ENCODE assay signal across 20 cellular contexts in genomic region chr2:121705390-121705789, GRCh38. TPM values are rescaled to one million over a fixed set of nuclear protein-coding genes. Genes with fewer than 3 reads are reported as not detected.
DNase-seq lines count a peak whose midpoint lies in the region; ATAC-seq, FAIRE-seq and TF ChIP-seq lines count a peak whose summit lies in the region.
"Had no signal": no experiment of that assay in that cellular context is flagged by ENCODE, and none has a peak within 500 bp of the region (broad histone marks: within the 10 kb centered on the region; RNA-seq: fewer than 3 reads in every experiment).

No MANE protein-coding gene starts in this region.

- POLR2A ChIA-PET in HepG2 (lab: Yijun Ruan, JAX): interaction anchor here (1.4 to 4.2 kb wide), 3 partner anchors 56 to 175 kb away, joined by 5 to 36 read pairs (median 5); partner anchors contain the start of genes CLASP1 and RNU4ATAC

- no peak overlapping the region for H2BK12ac ChIP-seq in H9 (ENCODE audit: insufficient read length, low read depth, low read length)

- H3K9me3 ChIP-seq in body of pancreas (no peaks in the 10 kb centered on the region), HepG2 (ENCODE audit: low read length) (no peaks in the 10 kb centered on the region), sigmoid colon (no peaks in the 10 kb centered on the region), H9 (ENCODE audit: control insufficient read depth, low read depth, low read length) (no peaks in the 10 kb centered on the region)
- H3K9me3 ChIP-seq: SJCRH30 had no signal

- H2BK5ac ChIP-seq in H9 (ENCODE audit: insufficient read length, low read length): no peak overlapping the region

- no peak overlapping the region for H3K18ac ChIP-seq in H9 (ENCODE audit: insufficient read length, low read depth, low read length)

- no peak overlapping the region for H3K56ac ChIP-seq in H9 (ENCODE audit: insufficient read length, low read depth, low read length)

- H3K36me3 ChIP-seq in body of pancreas (replicated peaks in 1 of 2; ENCODE audit: insufficient read depth in 1 of 2, low read depth in 2 of 2): no peaks in the 10 kb centered on the region
- H3K36me3 ChIP-seq in HepG2 (replicated peaks in 1 of 2; ENCODE audit: control insufficient read depth in 1 of 2, insufficient read depth in 2 of 2, low read length in 2 of 2): no peaks in the 10 kb centered on the region
- no peaks in the 10 kb centered on the region for H3K36me3 ChIP-seq in sigmoid colon
- H3K36me3 ChIP-seq: SJCRH30 had no signal

- H3K23ac ChIP-seq in H9 (ENCODE audit: insufficient read length, low read depth, low read length): no peak overlapping the region

- H3K4me1 ChIP-seq in body of pancreas (peaks cover 19% of the 10 kb centered on the region), HepG2 (ENCODE audit: insufficient read depth, low read length) (peaks cover 65% of the 10 kb centered on the region), sigmoid colon (no peaks in the 10 kb centered on the region), H9 (ENCODE audit: insufficient read depth, low read length) (no peaks in the 10 kb centered on the region; the same call in 1 of the 2 replicates)

- H4K5ac ChIP-seq in H9 (ENCODE audit: insufficient read length, low read depth, low read length): no peak overlapping the region

- BruUV-seq in Calu3 (replicated peaks; lab: Mats Ljungman, UMichigan) (no TSS peak), HepG2 (replicated peaks; lab: Mats Ljungman, UMichigan) (no TSS peak)

- H3K4me3 ChIP-seq in body of pancreas (no peak overlapping the region), HepG2 (replicated peaks in 1 of 3; ENCODE audit: insufficient read depth in 1 of 3, low read depth in 2 of 3, low read length in 3 of 3) (no peak overlapping the region), sigmoid colon (no peak overlapping the region)
- H3K4me3 ChIP-seq: PC-9, SJCRH30 had no signal

- H4K91ac ChIP-seq in H9 (ENCODE audit: insufficient read length, low read depth, low read length): no peak overlapping the region

- H3K23me2 ChIP-seq in H9 (ENCODE audit: insufficient read length, low read depth, low read length, poor library complexity, severe bottlenecking): no peaks in the 10 kb centered on the region

- no peak for DNase-seq in Calu3
- DNase-seq in body of pancreas: no peak
- no peak for DNase-seq in HepG2 (ENCODE audit: low spot score)
- peak; percentile 28 for DNase-seq in sigmoid colon
- no peak for DNase-seq in GM19239 (ENCODE audit: insufficient read length, low spot score)
- DNase-seq in H9: no peak
- DNase-seq: CD4-positive, alpha-beta T cell; DMS53; KG1; MM.1S; NCI-H1694; NCI-H2029 treated with DMSO at 0.1 percent for 48 hours; NCI-H2227 treated with DMSO at 0.1 percent for 48 hours; NCI-H526 treated with DMSO at 0.1 percent for 48 hours; PC-9; SJCRH30 had no signal

- CTCF ChIA-PET in Calu3 (lab: Charles Lee): no interaction called here
- CTCF ChIA-PET in HepG2 (lab: Yijun Ruan, JAX; ENCODE audit: low intra/inter-chr PET ratio, low total read pairs): no interaction called here

- peak overlapping the region; percentile 42 for H2AFZ ChIP-seq in HepG2 (ENCODE audit: low read length)
- H2AFZ ChIP-seq in H9 (ENCODE audit: low read length): no peak overlapping the region
- H2AFZ ChIP-seq: PC-9 had no signal

- TF ChIP-seq POLR2A in body of pancreas (IDR thresholded peaks at IDR 0.05): no peak
- no peak for TF ChIP-seq POLR2A in HepG2 (IDR thresholded peaks at IDR 0.05; ENCODE audit: insufficient read depth in 1 of 2, low read depth in 2 of 2, low read length in 2 of 2)
- no peak for TF ChIP-seq POLR2A in sigmoid colon (IDR thresholded peaks at IDR 0.05)

- H3K27ac Mint-ChIP-seq in Calu3 (ENCODE audit: unreplicated experiment): peak overlapping the region; percentile 54
- H3K27ac Mint-ChIP-seq in H9: 0 out of 7 replicates have a peak overlapping the region, but pooled peaks of 1 of the 3 experiments have one; percentile 19
- H3K27ac Mint-ChIP-seq: CD4-positive, alpha-beta T cell had no signal

- peaks cover 23% of the 10 kb centered on the region for H3K36me3 Mint-ChIP-seq in Calu3 (ENCODE audit: insufficient read depth, unreplicated experiment)
- H3K36me3 Mint-ChIP-seq in H9 (ENCODE audit: insufficient read depth in 1 of 3, low read depth in 3 of 3): no peaks in the 10 kb centered on the region; a peak in 1 of 7 replicates

- H3K27ac ChIP-seq in body of pancreas (peak overlapping the region in 3 of 4 donors; percentile 65 to 88 (median 87)), HepG2 (ENCODE audit: extremely low read length, insufficient read depth, low read length) (no peak overlapping the region), sigmoid colon (no peak overlapping the region), H9 (ENCODE audit: insufficient read length, low read depth, low read length) (no peak overlapping the region)
- H3K27ac ChIP-seq: PC-9, SJCRH30 had no signal

- H3K14ac ChIP-seq in H9 (ENCODE audit: insufficient read depth, low read length): no peak overlapping the region

- H3K4me3 Mint-ChIP-seq in Calu3 (ENCODE audit: low read depth, unreplicated experiment): no peak overlapping the region
- no peak overlapping the region for H3K4me3 Mint-ChIP-seq in H9
- H3K4me3 Mint-ChIP-seq: CD4-positive, alpha-beta T cell had no signal

- H3K4me1 Mint-ChIP-seq in Calu3 (ENCODE audit: low read depth, unreplicated experiment) (peaks cover 70% of the 10 kb centered on the region), H9 (peaks cover 17% of the 10 kb centered on the region in 2 experiments)

- H3K4ac ChIP-seq in H9 (ENCODE audit: low read depth, low read length): no peak overlapping the region

- no peak overlapping the region for H2AK5ac ChIP-seq in H9 (ENCODE audit: insufficient read length, low read length)

- H3K27me3 ChIP-seq in body of pancreas (no peaks in the 10 kb centered on the region), HepG2 (ENCODE audit: control insufficient read depth in 1 of 2, insufficient read depth in 2 of 2, low read length in 2 of 2) (peaks cover 0 to 8% of the 10 kb centered on the region in 2 experiments; a peak in 2 of 5 replicates), sigmoid colon (no peaks in the 10 kb centered on the region), H9 (ENCODE audit: insufficient read depth, low read length) (no peaks in the 10 kb centered on the region)
- H3K27me3 ChIP-seq: SJCRH30 had no signal

- TF ChIP-seq EP300 in HepG2 (IDR thresholded peaks at IDR 0.05; ENCODE audit: low read depth in 2 of 2, low read length in 2 of 2) (no peak), HepG2 (CRISPR knock-in tag; IDR thresholded peaks at IDR 0.05; ENCODE audit: borderline replicate concordance) (no peak), sigmoid colon (IDR thresholded peaks at IDR 0.05) (no peak)

- H4K20me1 ChIP-seq in HepG2 (ENCODE audit: insufficient read depth, low read length) (no peaks in the 10 kb centered on the region), H9 (ENCODE audit: control insufficient read depth, insufficient read depth, insufficient read length) (no peaks in the 10 kb centered on the region)

- WGBS in body of pancreas, 2 donors: 72 to 83% methylated on average over 8 of the region's 8 CpGs
- WGBS in HepG2 (ENCODE audit: low lambda C conversion rate): 72% methylated on average over 8 of the region's 8 CpGs
- WGBS in sigmoid colon, 2 donors: 86 to 93% methylated on average over 8 of the region's 8 CpGs
- WGBS in H9 (ENCODE audit: extremely low coverage, insufficient read length, low lambda C conversion rate): no CpG with 5 or more reads among the region's 8 CpGs

- intact Hi-C loops in Calu3 (cut with micrococcal nuclease; ENCODE audit: unreplicated experiment) (no loop called here), body of pancreas (cut with DNase I) (no loop called here), HepG2 (cut with micrococcal nuclease; ENCODE audit: unreplicated experiment) (loop anchor here (5.0 kb wide), 1 partner anchor 58 kb away; the partner anchor contains the start of gene CLASP1), sigmoid colon (cut with DNase I) (no loop called here)

- H3K9ac ChIP-seq in HepG2 (ENCODE audit: insufficient read depth, low read depth, low read length) (no peak overlapping the region), H9 (ENCODE audit: extremely low read depth, insufficient read length, low read length) (no peak overlapping the region)

- no peak overlapping the region for H2BK15ac ChIP-seq in H9 (ENCODE audit: low read depth, low read length)

- in situ Hi-C loops in HepG2 (cut with HindIII; ENCODE audit: extremely low pct_ligation_motif_present, low pct_unique_long_range_greater_than_20kb): no loop called here

- H3K9me3 Mint-ChIP-seq in Calu3 (ENCODE audit: low read depth, unreplicated experiment) (no peaks in the 10 kb centered on the region), H9 (no peaks in the 10 kb centered on the region)
- H3K9me3 Mint-ChIP-seq: CD4-positive, alpha-beta T cell had no signal

- H3K4me2 ChIP-seq in HepG2 (ENCODE audit: low read depth, low read length) (peak overlapping the region; percentile 26; the same call in 1 of the 2 replicates), H9 (ENCODE audit: insufficient read depth, insufficient read length, low read length) (no peak overlapping the region)
- H3K4me2 ChIP-seq: PC-9 had no signal

- no peak for FAIRE-seq in HepG2 (lab: Jason Lieb, UNC)
- no peak for FAIRE-seq in GM19239 (lab: Jason Lieb, UNC)
- FAIRE-seq: HTR-8/SVneo had no signal

- ATAC-seq in body of pancreas (no peak), HepG2 (no peak), HG02763 (IDR thresholded peaks at IDR 0.05; ENCODE audit: unreplicated experiment) (no peak)
- ATAC-seq: Right ventricle myocardium inferior, SK-N-SH treated with all-trans-retinoic acid at 6 μM for 48 hours had no signal

- no peak overlapping the region for H2BK20ac ChIP-seq in H9 (ENCODE audit: low read depth, low read length, poor library complexity, severe bottlenecking)

- H3K27me3 Mint-ChIP-seq in Calu3 (ENCODE audit: unreplicated experiment): no peaks in the 10 kb centered on the region
- H3K27me3 Mint-ChIP-seq in H9 (ENCODE audit: low read depth): peaks cover 1% of the 10 kb centered on the region; the same call in 1 of the 2 replicates
- H3K27me3 Mint-ChIP-seq: CD4-positive, alpha-beta T cell had no signal

- no peak overlapping the region for H3T11ph ChIP-seq in H9 (ENCODE audit: low read length)

- H3K79me2 ChIP-seq in HepG2 (ENCODE audit: insufficient read depth, low read length) (no peaks in the 10 kb centered on the region), H9 (ENCODE audit: insufficient read depth, low read length) (no peaks in the 10 kb centered on the region)

- TF ChIP-seq RAD21 in HepG2 (CRISPR knock-in tag; IDR thresholded peaks at IDR 0.05): no peak

- H2BK120ac ChIP-seq in H9 (ENCODE audit: low read depth, low read length, poor library complexity, severe bottlenecking): no peak overlapping the region

- H4K8ac ChIP-seq in H9 (replicated peaks; ENCODE audit: insufficient read length, low read depth, low read length): no peak overlapping the region

- no peaks in the 10 kb centered on the region for H3K79me1 ChIP-seq in H9 (ENCODE audit: insufficient read depth, low read depth, low read length, poor library complexity, severe bottlenecking)

- TF ChIP-seq CTCF in Calu3 (IDR thresholded peaks at IDR 0.05; ENCODE audit: unreplicated experiment): no peak
- no peak for TF ChIP-seq CTCF in body of pancreas (IDR thresholded peaks at IDR 0.05)
- TF ChIP-seq CTCF in HepG2 (CRISPR knock-in tag; IDR thresholded peaks at IDR 0.05): no peak
- no peak for TF ChIP-seq CTCF in sigmoid colon (IDR thresholded peaks at IDR 0.05)
- TF ChIP-seq CTCF in H9 (conservative IDR thresholded peaks at IDR 0.05): no peak

RNA-seq across cellular contexts. Expression of gene NIFK, which starts 31.3 kb away (rescaled TPM):
- total RNA-seq in Calu3 (2022): 82.9 and 95.2 TPM in 2 replicates
- 10 to 100 TPM; 20.8 to 26.4 TPM for total RNA-seq in body of pancreas
- total RNA-seq in HepG2 (2016; rRNA removed; fragmentation: Illumina TruSeq; extraction: Trizol): 105 and 178 TPM in 2 replicates
- total RNA-seq in HepG2 (2016; cell fraction: cytosol; rRNA removed; fragmentation: Illumina TruSeq; extraction: Trizol; ENCODE audit: low read depth): 18.3 and 18.6 TPM in 2 replicates
- 106 and 182 TPM in 2 replicates for total RNA-seq in HepG2 (2016; cell fraction: insoluble cytoplasmic fraction; rRNA removed; fragmentation: Illumina TruSeq; extraction: Trizol)
- total RNA-seq in HepG2 (2016; cell fraction: membrane; rRNA removed; fragmentation: Illumina TruSeq; extraction: Trizol): 33.2 and 34.0 TPM in 2 replicates
- total RNA-seq in HepG2 (2016; cell fraction: nucleus; rRNA removed; fragmentation: Illumina TruSeq; extraction: Trizol): 39.8 and 54.5 TPM in 2 replicates
- 14.9 and 19.6 TPM in 2 replicates for polyA plus RNA-seq in HepG2 (2011; rRNA removed)
- polyA plus RNA-seq in HepG2 (2011; cell fraction: cytosol; rRNA removed): 9.0 and 13.7 TPM in 2 replicates
- 5.2 and 12.4 TPM in 2 replicates for polyA plus RNA-seq in HepG2 (2011; cell fraction: nucleus; rRNA removed)
- 39.3 and 65.4 TPM in 2 replicates for polyA plus RNA-seq in HepG2 (2012)
- polyA plus RNA-seq in HepG2 (2016; cell fraction: cytosol; fragmentation: Illumina TruSeq; extraction: Trizol; ENCODE audit: low read depth): 14.4 and 19.1 TPM in 2 replicates
- 191 and 215 TPM in 2 replicates for polyA plus RNA-seq in HepG2 (2016; cell fraction: insoluble cytoplasmic fraction; fragmentation: Illumina TruSeq; extraction: Trizol; ENCODE audit: low read depth)
- polyA plus RNA-seq in HepG2 (2016; cell fraction: membrane; fragmentation: Illumina TruSeq; extraction: Trizol; ENCODE audit: low read depth): 25.3 and 26.0 TPM in 2 replicates
- 82.1 and 84.7 TPM in 2 replicates for polyA plus RNA-seq in HepG2 (2016; cell fraction: nucleus; fragmentation: Illumina TruSeq; extraction: Trizol; ENCODE audit: insufficient read depth, low read depth)
- polyA minus RNA-seq in HepG2 (2011; rRNA and poly(A)+ RNA removed; ENCODE audit: low replicate concordance): 9.1 and 13.2 TPM in 2 replicates
- polyA minus RNA-seq in HepG2 (2011; cell fraction: cytosol; rRNA and poly(A)+ RNA removed): 8.3 and 8.9 TPM in 2 replicates
- polyA minus RNA-seq in HepG2 (2011; cell fraction: nucleus; rRNA and poly(A)+ RNA removed): 15.1 and 22.1 TPM in 2 replicates
- total RNA-seq in sigmoid colon: 10 to 100 TPM; 25.4 to 51.2 (median 32.1) TPM
- 10 to 100 TPM; 19.9 to 38.3 (median 23.4) TPM for polyA plus RNA-seq in sigmoid colon
- 155 and 180 TPM in 2 replicates for total RNA-seq in H9 (2021)

RNA-seq across cellular contexts. Expression of gene TSN, which starts 50.1 kb away (rescaled TPM):
- total RNA-seq in Calu3 (2022): 125 and 142 TPM in 2 replicates
- total RNA-seq in body of pancreas: 10 to 100 TPM; 18.2 to 20.8 TPM
- 115 and 159 TPM in 2 replicates for total RNA-seq in HepG2 (2016; rRNA removed; fragmentation: Illumina TruSeq; extraction: Trizol)
- 17.2 and 22.2 TPM in 2 replicates for total RNA-seq in HepG2 (2016; cell fraction: cytosol; rRNA removed; fragmentation: Illumina TruSeq; extraction: Trizol; ENCODE audit: low read depth)
- 120 and 171 TPM in 2 replicates for total RNA-seq in HepG2 (2016; cell fraction: insoluble cytoplasmic fraction; rRNA removed; fragmentation: Illumina TruSeq; extraction: Trizol)
- total RNA-seq in HepG2 (2016; cell fraction: membrane; rRNA removed; fragmentation: Illumina TruSeq; extraction: Trizol): 42.8 and 45.0 TPM in 2 replicates
- 62.1 and 67.2 TPM in 2 replicates for total RNA-seq in HepG2 (2016; cell fraction: nucleus; rRNA removed; fragmentation: Illumina TruSeq; extraction: Trizol)
- polyA plus RNA-seq in HepG2 (2011; rRNA removed): 45.0 and 56.4 TPM in 2 replicates
- 33.3 and 47.8 TPM in 2 replicates for polyA plus RNA-seq in HepG2 (2011; cell fraction: cytosol; rRNA removed)
- polyA plus RNA-seq in HepG2 (2011; cell fraction: nucleus; rRNA removed): 11.7 and 15.2 TPM in 2 replicates
- polyA plus RNA-seq in HepG2 (2012): 45.8 and 66.2 TPM in 2 replicates
- polyA plus RNA-seq in HepG2 (2016; cell fraction: cytosol; fragmentation: Illumina TruSeq; extraction: Trizol; ENCODE audit: low read depth): 9.2 and 9.7 TPM in 2 replicates
- 138 and 143 TPM in 2 replicates for polyA plus RNA-seq in HepG2 (2016; cell fraction: insoluble cytoplasmic fraction; fragmentation: Illumina TruSeq; extraction: Trizol; ENCODE audit: low read depth)
- 24.1 and 24.3 TPM in 2 replicates for polyA plus RNA-seq in HepG2 (2016; cell fraction: membrane; fragmentation: Illumina TruSeq; extraction: Trizol; ENCODE audit: low read depth)
- 77.1 and 79.4 TPM in 2 replicates for polyA plus RNA-seq in HepG2 (2016; cell fraction: nucleus; fragmentation: Illumina TruSeq; extraction: Trizol; ENCODE audit: insufficient read depth, low read depth)
- 36.2 and 43.1 TPM in 2 replicates for polyA minus RNA-seq in HepG2 (2011; rRNA and poly(A)+ RNA removed; ENCODE audit: low replicate concordance)
- polyA minus RNA-seq in HepG2 (2011; cell fraction: cytosol; rRNA and poly(A)+ RNA removed): 47.0 and 54.1 TPM in 2 replicates
- 51.5 and 60.0 TPM in 2 replicates for polyA minus RNA-seq in HepG2 (2011; cell fraction: nucleus; rRNA and poly(A)+ RNA removed)
- total RNA-seq in sigmoid colon: 10 to 100 TPM; 24.8 to 51.5 (median 42.0) TPM
- 10 to 100 TPM; 15.6 to 37.0 (median 18.7) TPM for polyA plus RNA-seq in sigmoid colon
- total RNA-seq in H9 (2021): 96.1 and 102 TPM in 2 replicates

RNA-seq across cellular contexts. Expression of gene CLASP1, which starts 56.1 kb away (rescaled TPM):
- total RNA-seq in Calu3 (2022): 54.3 and 59.7 TPM in 2 replicates
- 10 to 100 TPM; 28.5 to 44.2 TPM for total RNA-seq in body of pancreas
- 47.9 and 63.6 TPM in 2 replicates for total RNA-seq in HepG2 (2016; rRNA removed; fragmentation: Illumina TruSeq; extraction: Trizol)
- total RNA-seq in HepG2 (2016; cell fraction: cytosol; rRNA removed; fragmentation: Illumina TruSeq; extraction: Trizol; ENCODE audit: low read depth): 24.7 and 26.3 TPM in 2 replicates
- 46.4 and 58.7 TPM in 2 replicates for total RNA-seq in HepG2 (2016; cell fraction: insoluble cytoplasmic fraction; rRNA removed; fragmentation: Illumina TruSeq; extraction: Trizol)
- total RNA-seq in HepG2 (2016; cell fraction: membrane; rRNA removed; fragmentation: Illumina TruSeq; extraction: Trizol): 21.5 and 29.4 TPM in 2 replicates
- 111 and 117 TPM in 2 replicates for total RNA-seq in HepG2 (2016; cell fraction: nucleus; rRNA removed; fragmentation: Illumina TruSeq; extraction: Trizol)
- polyA plus RNA-seq in HepG2 (2011; rRNA removed): 9.4 and 11.7 TPM in 2 replicates
- 4.0 and 4.5 TPM in 2 replicates for polyA plus RNA-seq in HepG2 (2011; cell fraction: cytosol; rRNA removed)
- 52.6 and 54.9 TPM in 2 replicates for polyA plus RNA-seq in HepG2 (2011; cell fraction: nucleus; rRNA removed)
- 33.3 and 40.1 TPM in 2 replicates for polyA plus RNA-seq in HepG2 (2012)
- polyA plus RNA-seq in HepG2 (2016; cell fraction: cytosol; fragmentation: Illumina TruSeq; extraction: Trizol; ENCODE audit: low read depth): 0.78 and 1.2 TPM in 2 replicates
- 21.9 and 26.0 TPM in 2 replicates for polyA plus RNA-seq in HepG2 (2016; cell fraction: insoluble cytoplasmic fraction; fragmentation: Illumina TruSeq; extraction: Trizol; ENCODE audit: low read depth)
- 3.2 and 4.0 TPM in 2 replicates for polyA plus RNA-seq in HepG2 (2016; cell fraction: membrane; fragmentation: Illumina TruSeq; extraction: Trizol; ENCODE audit: low read depth)
- 56.7 and 58.9 TPM in 2 replicates for polyA plus RNA-seq in HepG2 (2016; cell fraction: nucleus; fragmentation: Illumina TruSeq; extraction: Trizol; ENCODE audit: insufficient read depth, low read depth)
- polyA minus RNA-seq in HepG2 (2011; rRNA and poly(A)+ RNA removed; ENCODE audit: low replicate concordance): 22.8 and 49.1 TPM in 2 replicates
- 20.9 and 21.4 TPM in 2 replicates for polyA minus RNA-seq in HepG2 (2011; cell fraction: cytosol; rRNA and poly(A)+ RNA removed)
- 240 and 255 TPM in 2 replicates for polyA minus RNA-seq in HepG2 (2011; cell fraction: nucleus; rRNA and poly(A)+ RNA removed)
- total RNA-seq in sigmoid colon: 100 to 1,000 TPM in 1 of 4 donors, 10 to 100 TPM in 3; 53.9 to 117 (median 56.2) TPM
- polyA plus RNA-seq in sigmoid colon: 10 to 100 TPM in 1 of 3 donors, 1 to 10 TPM in 2; 2.4 to 14.8 (median 3.0) TPM
- total RNA-seq in H9 (2021): 45.9 and 51.9 TPM in 2 replicates

Comparison
In these comparisons a context has a peak if more than half of its experiments do, and no peak if none do; other contexts are left out.
1. H3K27ac ChIP-seq: peak in body of pancreas (3 of 4); none in HepG2 (single experiment), sigmoid colon (0 of 4) and H9 (single experiment).